In the genomic region with DNA sequence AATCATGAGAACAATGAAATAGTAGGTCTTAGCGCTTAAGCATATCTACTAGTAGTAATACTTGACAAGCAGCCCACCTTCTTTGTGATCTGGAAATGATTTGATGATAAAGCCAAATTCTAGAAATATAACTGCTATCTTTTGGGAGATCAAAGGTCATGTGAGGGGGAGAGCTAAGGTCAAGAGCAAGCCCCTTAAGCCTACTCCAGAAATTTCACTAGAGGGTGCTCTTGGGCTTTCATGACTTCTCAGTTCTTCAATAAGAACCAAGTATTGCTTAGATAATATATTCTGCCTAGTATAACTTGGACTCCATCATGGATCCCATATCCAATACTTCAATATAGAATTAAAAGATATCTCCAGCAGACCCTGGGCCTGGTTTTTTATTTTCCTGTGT, we compare ENCODE assay signal across 8 cellular contexts.
DNase-seq lines count a peak whose midpoint lies in the region; ATAC-seq, FAIRE-seq and TF ChIP-seq lines count a peak whose summit lies in the region.

No MANE protein-coding gene starts in this region.

- no peaks in the 10 kb centered on the region for H3F3A ChIP-seq in PC-9 (ENCODE audit: insufficient read depth, low read depth)

- peak; percentile 11 for DNase-seq in DMS114 treated with DMSO at 0.1 percent for 48 hours (lab: John Stamatoyannopoulos, UW; ENCODE audit: unreplicated experiment)
- peak; percentile 65 for DNase-seq in LHCN-M2 (ENCODE audit: low read depth)
- peak in 1 of 2 experiments; percentile 2 for DNase-seq in PC-9
- DNase-seq in endothelial cell of umbilical vein (ENCODE audit: low read depth, low spot score), result peak; percentile 47
- DNase-seq in naive B cell, result peak; percentile 21
- DNase-seq in GM12892 (ENCODE audit: insufficient read length), result no peak

- POLR2A ChIA-PET in PC-9 (lab: Charles Lee; ENCODE audit: unreplicated experiment) (no interaction called here), endothelial cell of umbilical vein (lab: Charles Lee) (no interaction called here)

- no peaks in the 10 kb centered on the region for H3K9me3 ChIP-seq in PC-9 (ENCODE audit: insufficient read depth, low read depth)
- H3K9me3 ChIP-seq in endothelial cell of umbilical vein (replicated peaks; ENCODE audit: control insufficient read depth, insufficient read depth, low read length), result no peaks in the 10 kb centered on the region

- peak; percentile 89 for ATAC-seq in GM19463 (IDR thresholded peaks at IDR 0.05; ENCODE audit: unreplicated experiment)
- peak; percentile 45 to 67 for ATAC-seq in naive B cell (ENCODE audit: low read depth in 2 of 2)
- no peak for ATAC-seq in GM19035 (IDR thresholded peaks at IDR 0.05; ENCODE audit: unreplicated experiment)

- no peaks in the 10 kb centered on the region for H3K9me3 Mint-ChIP-seq in naive B cell

- H3K4me2 ChIP-seq in PC-9 (no peak overlapping the region), endothelial cell of umbilical vein (ENCODE audit: insufficient read depth, low read length) (no peak overlapping the region)

- no peaks in the 10 kb centered on the region for H3K9me1 ChIP-seq in endothelial cell of umbilical vein (replicated peaks; ENCODE audit: control insufficient read depth, extremely low read depth, insufficient read depth, low read length)

- H3K9me2 ChIP-seq in PC-9 (ENCODE audit: insufficient read depth), result 0 out of 2 replicates have a peak, but pooled peaks cover 7% of the 10 kb centered on the region

- no peak for TF ChIP-seq POLR2A in endothelial cell of umbilical vein (IDR thresholded peaks at IDR 0.05; ENCODE audit: low read depth, low read length)
- TF ChIP-seq POLR2A in GM12892 (IDR thresholded peaks at IDR 0.05; ENCODE audit: low read depth, low read length), result no peak

- no peak overlapping the region for H3K9ac ChIP-seq in endothelial cell of umbilical vein (replicated peaks; ENCODE audit: extremely low read depth, insufficient read depth, low read length)

- H3K4me1 ChIP-seq in PC-9 (replicated peaks; ENCODE audit: insufficient read depth) (no peaks in the 10 kb centered on the region), endothelial cell of umbilical vein (ENCODE audit: control insufficient read depth, extremely low read depth, insufficient read depth, low read length) (no peaks in the 10 kb centered on the region)

- H3K36me3 Mint-ChIP-seq in naive B cell, result no peaks in the 10 kb centered on the region

- CTCF ChIA-PET in PC-9 (lab: Charles Lee) (interaction anchor here (0.7 to 1.0 kb wide), 3 partner anchors 11 to 956 kb away, joined by 3 read pairs; no protein-coding TSS in a partner anchor), endothelial cell of umbilical vein (lab: Charles Lee) (interaction anchor here (0.9 to 1.9 kb wide), 12 partner anchors 10 to 443 kb away, joined by 3 to 22 read pairs (median 4); no protein-coding TSS in a partner anchor)

- no peak overlapping the region for H3K4me3 Mint-ChIP-seq in naive B cell

- H4K20me1 ChIP-seq in PC-9 (ENCODE audit: insufficient read depth) (no peaks in the 10 kb centered on the region), endothelial cell of umbilical vein (replicated peaks; ENCODE audit: control insufficient read depth, extremely low read depth, insufficient read depth, low read length) (peaks cover 2% of the 10 kb centered on the region)

- TF ChIP-seq CTCF in PC-9 (conservative IDR thresholded peaks at IDR 0.05) (peak; percentile 64), endothelial cell of umbilical vein (IDR thresholded peaks at IDR 0.05; ENCODE audit: extremely low read depth in 1 of 2, insufficient read depth in 1 of 2, low read depth in 1 of 2, low read length in 2 of 2) (peak; percentile 18 to 45)

- H3K27ac ChIP-seq in PC-9, result no peak overlapping the region
- H3K27ac ChIP-seq in endothelial cell of umbilical vein (ENCODE audit: insufficient read depth, low read depth, low read length), result no peak overlapping the region

- H3K79me2 ChIP-seq in PC-9 (ENCODE audit: low read depth), result no peaks in the 10 kb centered on the region
- H3K79me2 ChIP-seq in endothelial cell of umbilical vein (ENCODE audit: control insufficient read depth, insufficient read depth, low read length), result no peaks in the 10 kb centered on the region

- dilution Hi-C loops in endothelial cell of umbilical vein (cut with MboI; ENCODE audit: extremely low pct_ligation_motif_present, low sequenced_read_pairs), result no loop called here

- intact Hi-C loops in PC-9 (cut with micrococcal nuclease; ENCODE audit: unreplicated experiment), result loop anchor here (1.0 to 2.0 kb wide), 2 partner anchors 866 to 991 kb away; no protein-coding TSS in a partner anchor
- intact Hi-C loops in endothelial cell of umbilical vein (cut with micrococcal nuclease), result loop anchor here (1.0 to 5.0 kb wide), 5 partner anchors 265 to 985 kb away; no protein-coding TSS in a partner anchor

- FAIRE-seq in endothelial cell of umbilical vein (lab: Jason Lieb, UNC) (no peak), GM12892 (lab: Jason Lieb, UNC) (no peak)

- H3K4me3 ChIP-seq in PC-9 (no peak overlapping the region), endothelial cell of umbilical vein (replicated peaks in 1 of 3; ENCODE audit: insufficient read depth in 1 of 3, low read depth in 1 of 3, low read length in 3 of 3) (no peak overlapping the region)

- no TSS peak for BruUV-seq in PC-9 (replicated peaks; lab: Mats Ljungman, UMichigan)
- BruUV-seq in endothelial cell of umbilical vein (replicated peaks; lab: Mats Ljungman, UMichigan), result no TSS peak

- H3K27ac Mint-ChIP-seq in naive B cell, result no peak overlapping the region

- H3K36me3 ChIP-seq in PC-9 (ENCODE audit: low read depth) (no peaks in the 10 kb centered on the region), endothelial cell of umbilical vein (ENCODE audit: control insufficient read depth in 2 of 2, extremely low read depth in 1 of 2, insufficient read depth in 2 of 2, low read length in 2 of 2) (no peaks in the 10 kb centered on the region)

- peaks cover 0 to 3% (median 0%) of the 10 kb centered on the region in 3 donors for H3K4me1 Mint-ChIP-seq in naive B cell

- H3K27me3 Mint-ChIP-seq in naive B cell, result no peaks in the 10 kb centered on the region

- H3K27me3 ChIP-seq in PC-9 (ENCODE audit: insufficient read depth, low read depth), result no peaks in the 10 kb centered on the region
- no peaks in the 10 kb centered on the region for H3K27me3 ChIP-seq in endothelial cell of umbilical vein (ENCODE audit: control insufficient read depth in 2 of 2, insufficient read depth in 2 of 2, low read length in 2 of 2)

- H2AFZ ChIP-seq in PC-9 (no peak overlapping the region), endothelial cell of umbilical vein (ENCODE audit: low read depth, low read length) (no peak overlapping the region)

TF ChIP-seq in endothelial cell of umbilical vein, 7 proteins besides CTCF, POLR2A, EP300 and RAD21:
- no peak for TF ChIP-seq FOS (IDR thresholded peaks at IDR 0.05; ENCODE audit: borderline replicate concordance, insufficient read depth, low read length)
- no peak for TF ChIP-seq JUN (IDR thresholded peaks at IDR 0.05; ENCODE audit: borderline replicate concordance, insufficient read depth, insufficient read length, low read depth)
- no peak for TF ChIP-seq POLR2AphosphoS5 (IDR thresholded peaks at IDR 0.05; ENCODE audit: insufficient read depth, low read depth, low read length)
- TF ChIP-seq, protein P1, sequence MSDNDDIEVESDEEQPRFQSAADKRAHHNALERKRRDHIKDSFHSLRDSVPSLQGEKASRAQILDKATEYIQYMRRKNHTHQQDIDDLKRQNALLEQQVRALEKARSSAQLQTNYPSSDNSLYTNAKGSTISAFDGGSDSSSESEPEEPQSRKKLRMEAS (IDR thresholded peaks at IDR 0.05; ENCODE audit: insufficient read depth, insufficient read length), result no peak
- no peak for TF ChIP-seq EZH2 (IDR thresholded peaks at IDR 0.05; ENCODE audit: borderline replicate concordance, low read depth, low read length, severe bottlenecking)
- TF ChIP-seq GATA2 (IDR thresholded peaks at IDR 0.05; ENCODE audit: insufficient read depth, insufficient read length, low read depth, low read length), result no peak
- TF ChIP-seq MYC (IDR thresholded peaks at IDR 0.05; ENCODE audit: low read depth, low read length), result no peak
TF ChIP-seq in endothelial cell of umbilical vein: peak in this region for 0.
